Comparison of ENCODE assay signal across 17 cellular contexts in the genomic region with DNA sequence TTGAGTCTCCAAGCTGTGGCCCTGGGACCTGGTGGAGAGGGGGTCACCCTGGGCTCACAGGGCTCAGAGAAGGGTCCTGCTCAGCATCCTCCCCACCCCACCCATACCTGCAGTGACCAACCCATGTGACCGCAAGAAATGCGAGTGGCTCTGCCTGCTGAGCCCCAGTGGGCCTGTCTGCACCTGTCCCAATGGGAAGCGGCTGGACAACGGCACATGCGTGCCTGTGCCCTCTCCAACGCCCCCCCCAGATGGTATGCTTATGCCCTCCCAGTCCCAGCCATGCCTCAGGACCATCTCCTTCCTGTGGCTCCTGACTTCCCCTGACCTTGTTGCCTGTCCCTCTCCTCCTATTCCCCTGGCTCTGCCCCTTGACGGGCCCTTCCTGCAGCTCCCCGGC. TPM values are rescaled to one million over a fixed set of nuclear protein-coding genes. Genes with fewer than 3 reads are reported as not detected.
DNase-seq lines count a peak whose midpoint lies in the region; ATAC-seq and TF ChIP-seq lines count a peak whose summit lies in the region.
"Had no signal": no experiment of that assay in that cellular context is flagged by ENCODE, and none has a peak within 500 bp of the region (broad histone marks: within the 10 kb centered on the region; RNA-seq: fewer than 3 reads in every experiment).

No MANE protein-coding gene starts in this region.

- peaks cover 6% of the 10 kb centered on the region for H3K36me3 Mint-ChIP-seq in central memory CD8-positive, alpha-beta T cell (ENCODE audit: insufficient read depth)
- H3K36me3 Mint-ChIP-seq: CD8-positive, alpha-beta memory T cell had no signal

- H4K5ac ChIP-seq in IMR-90 (ENCODE audit: low read depth, low read length): no peak overlapping the region

- POLR2A ChIA-PET in IMR-90 (lab: Charles Lee; ENCODE audit: unreplicated experiment): no interaction called here

- H2BK20ac ChIP-seq in IMR-90 (ENCODE audit: low read depth, low read length): no peak overlapping the region

- peak overlapping the region; percentile 11 for H2AFZ ChIP-seq in IMR-90 (replicated peaks; ENCODE audit: low read length, poor library complexity)
- H2AFZ ChIP-seq: GM23248 had no signal

- H4K91ac ChIP-seq in IMR-90 (ENCODE audit: insufficient read depth, low read depth, low read length): no peak overlapping the region

- 95% methylated on average over 8 of the region's 8 CpGs; no CpG with 5 or more reads in 1 of the 2 experiments for WGBS in IMR-90 (ENCODE audit: extremely low coverage in 2 of 2, insufficient read length in 1 of 2), 2 experiments

- no peak overlapping the region for H2BK5ac ChIP-seq in IMR-90 (ENCODE audit: low read depth, low read length, poor library complexity, severe bottlenecking)

- in situ Hi-C loops in IMR-90 (cut with MboI; ENCODE audit: low sequenced_read_pairs): no loop called here

- H2BK15ac ChIP-seq in IMR-90 (ENCODE audit: low read depth, low read length): no peak overlapping the region

- no peak overlapping the region for H3K4me3 ChIP-seq in BLaER1 treated with 17β-estradiol and CSF1 and Interleukin-3, amounts not matched to agents 10 nM and 100 nM
- H3K4me3 ChIP-seq in IMR-90 (ENCODE audit: insufficient read depth, low read depth, low read length): no peak overlapping the region
- H3K4me3 ChIP-seq: GM12878, GM23248 had no signal

- TF ChIP-seq CTCF in IMR-90 (conservative IDR thresholded peaks at IDR 0.05; ENCODE audit: low read depth, low read length): no peak

- H3K4ac ChIP-seq in IMR-90 (ENCODE audit: low read depth, low read length): no peak overlapping the region

- no peak overlapping the region for H2AK9ac ChIP-seq in IMR-90 (replicated peaks; ENCODE audit: low read depth, low read length, poor library complexity)

- H4K20me1 ChIP-seq in BLaER1 treated with 17β-estradiol and CSF1 and Interleukin-3, amounts not matched to agents 10 nM and 100 nM: peaks cover 5 to 99% (median 24%) of the 10 kb centered on the region in 11 experiments; a peak in 18 of 22 replicates
- peaks cover 44% of the 10 kb centered on the region for H4K20me1 ChIP-seq in IMR-90 (ENCODE audit: insufficient read depth, low read length)

- no peak overlapping the region for H2BK120ac ChIP-seq in IMR-90 (ENCODE audit: low read depth, low read length)

- no peak overlapping the region for H3K14ac ChIP-seq in IMR-90 (replicated peaks; ENCODE audit: low read depth, low read length)

- DNase-seq in IMR-90 (no peak), cortex of kidney (lab: John Stamatoyannopoulos, UW) (no peak), SHP77 treated with DMSO at 0.1 percent for 48 hours (lab: John Stamatoyannopoulos, UW) (no peak)
- no peak for DNase-seq in central memory CD8-positive, alpha-beta T cell (ENCODE audit: low spot score in 2 of 2)
- no peak for DNase-seq in stimulated activated CD4-positive, alpha-beta T cell treated with anti-CD3 and anti-CD28 coated beads, Interleukin-1b, Interleukin-23, amount 100 ng/mL, for 48 hours
- DNase-seq: CD4-positive, alpha-beta T cell; CD8-positive, alpha-beta memory T cell; DMS 273 treated with DMSO at 0.1 percent for 48 hours; DMS79; EL; GDM1; GM23248; H7; HCEC 1CT had no signal

- no peak for TF ChIP-seq RAD21 in IMR-90 (IDR thresholded peaks at IDR 0.05; ENCODE audit: low read length)

- no peaks in the 10 kb centered on the region for H3K9me3 Mint-ChIP-seq in central memory CD8-positive, alpha-beta T cell
- H3K9me3 Mint-ChIP-seq: CD4-positive, alpha-beta T cell had no signal

- peaks cover 0 to 11% of the 10 kb centered on the region in 2 experiments; a peak in 1 of 4 replicates for H3K79me1 ChIP-seq in IMR-90 (ENCODE audit: low read depth in 1 of 2, low read length in 2 of 2)

- intact Hi-C loops in IMR-90 (cut with micrococcal nuclease): no loop called here

- H3K27ac ChIP-seq in BLaER1 treated with 17β-estradiol and CSF1 and Interleukin-3, amounts not matched to agents 10 nM and 100 nM: no peak overlapping the region
- H3K27ac ChIP-seq in IMR-90 (ENCODE audit: insufficient read depth, low read length): no peak overlapping the region
- H3K27ac ChIP-seq: GM23248 had no signal

- no peak overlapping the region for H3K4me3 Mint-ChIP-seq in central memory CD8-positive, alpha-beta T cell
- H3K4me3 Mint-ChIP-seq: CD4-positive, alpha-beta T cell; CD8-positive, alpha-beta memory T cell had no signal

- H3K9me1 ChIP-seq in IMR-90 (ENCODE audit: insufficient read depth, low read length): no peaks in the 10 kb centered on the region

- no peak overlapping the region for H4K8ac ChIP-seq in IMR-90 (ENCODE audit: low read depth in 2 of 2, low read length in 2 of 2)

- H3K23ac ChIP-seq in IMR-90 (ENCODE audit: low read depth, low read length): no peak overlapping the region

- H3K56ac ChIP-seq in IMR-90 (ENCODE audit: extremely low read depth, insufficient read depth, low read length): no peak overlapping the region

- H3K36me3 ChIP-seq in BLaER1 treated with 17β-estradiol and CSF1 and Interleukin-3, amounts not matched to agents 10 nM and 100 nM: peaks cover under 1 to 83% (median 9%) of the 10 kb centered on the region in 11 experiments; a peak in 15 of 22 replicates
- H3K36me3 ChIP-seq in IMR-90 (ENCODE audit: control insufficient read depth, insufficient read depth, low read length): peaks cover 85% of the 10 kb centered on the region

- H3K9ac ChIP-seq in BLaER1 treated with 17β-estradiol and CSF1 and Interleukin-3, amounts not matched to agents 10 nM and 100 nM: no peak overlapping the region; a peak in 1 of 22 replicates
- no peak overlapping the region for H3K9ac ChIP-seq in IMR-90 (ENCODE audit: low read depth, low read length)
- H3K9ac ChIP-seq: GM23248 had no signal

- H2AK5ac ChIP-seq in IMR-90 (ENCODE audit: low read depth, low read length): no peak overlapping the region

- no peak for ATAC-seq in IMR-90 (ENCODE audit: low read depth)
- no peak for ATAC-seq in central memory CD8-positive, alpha-beta T cell (replicated peaks; ENCODE audit: extremely low read depth, poor library complexity, severe bottlenecking)
- ATAC-seq: GM12878 had no signal

- H3K27me3 Mint-ChIP-seq in central memory CD8-positive, alpha-beta T cell: peaks cover 28% of the 10 kb centered on the region

- no peak for TF ChIP-seq POLR2A in IMR-90 (IDR thresholded peaks at IDR 0.05; ENCODE audit: low read depth, low read length)

- CTCF ChIA-PET in IMR-90 (lab: Yijun Ruan, JAX): no interaction called here

- peaks cover 18% of the 10 kb centered on the region for H3K4me1 Mint-ChIP-seq in central memory CD8-positive, alpha-beta T cell

- peaks cover 25 to 70% (median 65%) of the 10 kb centered on the region in 10 experiments for H3K4me1 ChIP-seq in BLaER1 treated with 17β-estradiol and CSF1 and Interleukin-3, amounts not matched to agents 10 nM and 100 nM
- H3K4me1 ChIP-seq in IMR-90 (ENCODE audit: control insufficient read depth, insufficient read depth, low read length): peaks cover 2% of the 10 kb centered on the region; the same call in 1 of the 2 replicates

- BruUV-seq in IMR-90 (replicated peaks; lab: Mats Ljungman, UMichigan): no TSS peak

- dilution Hi-C loops in IMR-90 (cut with HindIII; ENCODE audit: low sequenced_read_pairs, unreplicated experiment): no loop called here

- no peak overlapping the region for H3K18ac ChIP-seq in IMR-90 (ENCODE audit: low read depth, low read length)

- peaks cover 13 to 16% (median 16%) of the 10 kb centered on the region in 11 experiments for H3K27me3 ChIP-seq in BLaER1 treated with 17β-estradiol and CSF1 and Interleukin-3, amounts not matched to agents 10 nM and 100 nM
- H3K27me3 ChIP-seq in IMR-90 (ENCODE audit: control insufficient read depth, insufficient read depth, low read length): peaks cover 4% of the 10 kb centered on the region; the same call in 1 of the 2 replicates

- H3K9me3 ChIP-seq in BLaER1 treated with 17β-estradiol and CSF1 and Interleukin-3, amounts not matched to agents 10 nM and 100 nM (replicated peaks in 1 of 11): no peaks in the 10 kb centered on the region
- H3K9me3 ChIP-seq in IMR-90 (ENCODE audit: control insufficient read depth, insufficient read depth, low read length): no peaks in the 10 kb centered on the region

- peak overlapping the region in 9 of 11 experiments; percentile 39 to 89 (median 75); a peak in 16 of 22 replicates for H3K4me2 ChIP-seq in BLaER1 treated with 17β-estradiol and CSF1 and Interleukin-3, amounts not matched to agents 10 nM and 100 nM
- no peak overlapping the region for H3K4me2 ChIP-seq in IMR-90 (ENCODE audit: low read depth, low read length)

- H3K27ac Mint-ChIP-seq in central memory CD8-positive, alpha-beta T cell (ENCODE audit: low read depth): peak overlapping the region; percentile 27
- H3K27ac Mint-ChIP-seq: CD4-positive, alpha-beta T cell; CD8-positive, alpha-beta memory T cell had no signal

TF ChIP-seq in IMR-90, 13 proteins besides CTCF, POLR2A, EP300 and RAD21 (continues in another document):
- TF ChIP-seq FOS (IDR thresholded peaks at IDR 0.05; ENCODE audit: low read depth, low read length) (no peak), RFX5 (IDR thresholded peaks at IDR 0.05; ENCODE audit: low read depth, low read length) (no peak), MAZ (IDR thresholded peaks at IDR 0.05; ENCODE audit: borderline replicate concordance, low read depth, low read length) (no peak), SMC3 (IDR thresholded peaks at IDR 0.05; ENCODE audit: low read depth, low read length) (no peak)
- TF ChIP-seq, protein P1, sequence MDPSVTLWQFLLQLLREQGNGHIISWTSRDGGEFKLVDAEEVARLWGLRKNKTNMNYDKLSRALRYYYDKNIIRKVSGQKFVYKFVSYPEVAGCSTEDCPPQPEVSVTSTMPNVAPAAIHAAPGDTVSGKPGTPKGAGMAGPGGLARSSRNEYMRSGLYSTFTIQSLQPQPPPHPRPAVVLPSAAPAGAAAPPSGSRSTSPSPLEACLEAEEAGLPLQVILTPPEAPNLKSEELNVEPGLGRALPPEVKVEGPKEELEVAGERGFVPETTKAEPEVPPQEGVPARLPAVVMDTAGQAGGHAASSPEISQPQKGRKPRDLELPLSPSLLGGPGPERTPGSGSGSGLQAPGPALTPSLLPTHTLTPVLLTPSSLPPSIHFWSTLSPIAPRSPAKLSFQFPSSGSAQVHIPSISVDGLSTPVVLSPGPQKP (IDR thresholded peaks at IDR 0.05; ENCODE audit: borderline replicate concordance, low read depth, low read length): no peak

RNA-seq across cellular contexts. Expression of a gene that starts 6.7 kb away (rescaled TPM):
- 0.36 and 0.56 TPM in 2 replicates for total RNA-seq in IMR-90 (2012; rRNA removed)
- polyA plus RNA-seq in IMR-90 (2012; rRNA removed): 3.3 and 3.8 TPM in 2 replicates
- 4.8 and 7.5 TPM in 2 replicates for polyA plus RNA-seq in IMR-90 (2012; cell fraction: cytosol; rRNA removed)
- polyA plus RNA-seq in IMR-90 (2012; cell fraction: nucleus; rRNA removed; ENCODE audit: low replicate concordance): 3.3 and 5.8 TPM in 2 replicates
- total RNA-seq: CD4-positive, alpha-beta T cell had no signal
- polyA plus RNA-seq: CD14-positive monocyte; CD8-positive, alpha-beta memory T cell had no signal

RNA-seq across cellular contexts. Expression of a gene that starts 19.6 kb away (rescaled TPM):
- total RNA-seq in IMR-90 (2012; rRNA removed): 225 and 266 TPM in 2 replicates
- polyA plus RNA-seq in IMR-90 (2012; rRNA removed): 302 and 364 TPM in 2 replicates
- 201 and 323 TPM in 2 replicates for polyA plus RNA-seq in IMR-90 (2012; cell fraction: cytosol; rRNA removed)
- polyA plus RNA-seq in IMR-90 (2012; cell fraction: nucleus; rRNA removed; ENCODE audit: low replicate concordance): 303 and 511 TPM in 2 replicates

RNA-seq across cellular contexts. Expression of a gene that starts 41.1 kb away (rescaled TPM):
- under 0.01 and 0.18 TPM in 2 replicates for total RNA-seq in IMR-90 (2012; rRNA removed)
- polyA plus RNA-seq in IMR-90 (2012; rRNA removed): 0.67 and 0.80 TPM in 2 replicates
- 0.13 and 0.66 TPM in 2 replicates for polyA plus RNA-seq in IMR-90 (2012; cell fraction: cytosol; rRNA removed)
- polyA plus RNA-seq in IMR-90 (2012; cell fraction: nucleus; rRNA removed; ENCODE audit: low replicate concordance): 2.9 and 4.4 TPM in 2 replicates
- polyA plus RNA-seq: CD8-positive, alpha-beta memory T cell had no signal
